ENCODE assay signal across 18 cellular contexts in the genomic region with DNA sequence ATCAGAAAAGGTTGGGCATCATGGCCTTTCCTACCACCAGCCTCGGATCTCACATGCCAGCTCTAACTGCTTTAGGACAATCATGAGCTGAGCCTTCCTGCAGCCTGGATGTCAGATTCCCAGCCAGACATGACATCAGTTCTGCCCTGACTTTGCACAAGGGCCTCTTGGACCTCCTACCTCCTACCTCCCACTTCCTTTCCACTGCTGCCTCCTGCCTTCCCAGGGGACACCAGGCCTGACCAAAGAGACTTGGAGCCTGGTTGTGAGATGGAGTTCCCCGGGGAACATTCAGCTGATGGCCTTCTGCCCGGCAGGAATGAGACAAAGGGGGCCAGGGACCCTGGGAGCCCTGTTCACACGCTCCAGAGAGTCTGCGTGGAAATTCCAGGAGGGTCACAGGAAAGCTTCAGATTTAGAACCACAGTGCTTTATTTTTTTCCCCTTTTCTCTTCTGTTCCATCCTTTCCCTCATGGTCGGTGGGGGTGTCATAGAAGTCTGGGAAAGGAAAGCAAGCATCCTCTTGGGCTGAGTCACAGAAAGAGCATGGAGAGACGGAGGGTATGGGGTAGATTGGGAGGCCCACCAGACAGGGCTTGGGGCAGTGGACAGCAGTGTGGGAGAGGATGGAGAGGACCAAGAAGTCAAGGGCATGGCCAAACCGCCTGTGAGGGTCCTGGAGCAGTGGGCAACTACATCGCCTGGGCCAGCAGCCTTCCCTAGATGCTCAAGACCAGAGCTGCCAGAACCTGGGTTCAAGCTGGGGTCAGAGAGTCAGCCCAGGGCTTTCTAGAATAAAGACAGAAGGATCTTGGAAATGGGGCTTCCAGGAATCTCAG. TPM values are rescaled to one million over a fixed set of nuclear protein-coding genes. Genes with fewer than 3 reads are reported as not detected.
A peak's percentile ranks its signal among the peaks of the same experiment; 100 is the strongest.
DNase-seq lines count a peak whose midpoint lies in the region; ATAC-seq and TF ChIP-seq lines count a peak whose summit lies in the region.
"Had no signal": no experiment of that assay in that cellular context is flagged by ENCODE, and none has a peak within 500 bp of the region (broad histone marks: within the 10 kb centered on the region; RNA-seq: fewer than 3 reads in every experiment).

No MANE protein-coding gene starts in this region.

- TF ChIP-seq POLR2A in gastroesophageal sphincter (IDR thresholded peaks at IDR 0.05) (peak; percentile 7 to 19), vagina (IDR thresholded peaks at IDR 0.05) (no peak)

- H3K36me3 Mint-ChIP-seq in nephron progenitor cell (ENCODE audit: low read depth) = no peaks in the 10 kb centered on the region

- WGBS in gastroesophageal sphincter (ENCODE audit: low coverage in 1 of 2), 2 donors = 18 to 19% methylated on average over 3 to 4 of the region's 9 CpGs

- H3K9me3 ChIP-seq in gastroesophageal sphincter = no peaks in the 10 kb centered on the region
- H3K9me3 ChIP-seq in vagina = no peaks in the 10 kb centered on the region
- H3K9me3 ChIP-seq: pancreas had no signal

- no peaks in the 10 kb centered on the region for H3K9me3 Mint-ChIP-seq in nephron progenitor cell
- H3K9me3 Mint-ChIP-seq: activated CD4-positive, alpha-beta T cell treated with anti-CD3 and anti-CD28 coated beads, Interleukin-2, amount 10 ng/mL, durations not matched to agents 24 days and 14 days; effector memory CD8-positive, alpha-beta T cell had no signal

- peaks cover 0 to 79% (median 40%) of the 10 kb centered on the region in 3 donors for H3K4me1 ChIP-seq in gastroesophageal sphincter
- H3K4me1 ChIP-seq in vagina = peaks cover 89% of the 10 kb centered on the region
- H3K4me1 ChIP-seq: pancreas had no signal

- peak overlapping the region; percentile 62 for H3K27ac Mint-ChIP-seq in nephron progenitor cell
- H3K27ac Mint-ChIP-seq: activated CD4-positive, alpha-beta T cell treated with anti-CD3 and anti-CD28 coated beads, Interleukin-2, amount 10 ng/mL, durations not matched to agents 24 days and 14 days; effector memory CD8-positive, alpha-beta T cell had no signal

- peak overlapping the region; percentile 93 to 100 (median 95) for H3K27ac ChIP-seq in gastroesophageal sphincter
- H3K27ac ChIP-seq in vagina = peak overlapping the region; percentile 84
- H3K27ac ChIP-seq: 22Rv1, SK-N-MC had no signal

- ATAC-seq in gastroesophageal sphincter (peak; percentile 21), GM18909 (IDR thresholded peaks at IDR 0.05; ENCODE audit: poor library complexity, unreplicated experiment) (no peak)
- ATAC-seq: effector memory CD8-positive, alpha-beta T cell; HCT116 had no signal

- no peak for TF ChIP-seq EP300 in gastroesophageal sphincter (IDR thresholded peaks at IDR 0.05)

- no peak for TF ChIP-seq CTCF in gastroesophageal sphincter (IDR thresholded peaks at IDR 0.05)
- TF ChIP-seq CTCF in nephron progenitor cell (IDR thresholded peaks at IDR 0.05) = no peak
- TF ChIP-seq CTCF in vagina (IDR thresholded peaks at IDR 0.05) = no peak

- no peaks in the 10 kb centered on the region for H3K27me3 Mint-ChIP-seq in nephron progenitor cell (ENCODE audit: low read depth, poor library complexity)

- DNase-seq in DMS53 (lab: John Stamatoyannopoulos, UW) (peak; percentile 13), DMS53 treated with DMSO at 0.1 percent for 48 hours (lab: John Stamatoyannopoulos, UW; ENCODE audit: unreplicated experiment) (no peak), nephron progenitor cell (no peak), vagina (ENCODE audit: extremely low spot score in 2 of 2) (no peak), DMS153 (lab: John Stamatoyannopoulos, UW) (no peak), H7 (no peak)
- DNase-seq: activated CD4-positive, alpha-beta T cell treated with anti-CD3 and anti-CD28 coated beads, Interleukin-2, amount 10 ng/mL, durations not matched to agents 24 days and 14 days; activated naive CD4-positive, alpha-beta T cell treated with Interleukin-2 at 50 U/mL for 16 hours; effector memory CD8-positive, alpha-beta T cell; GF-D8; NCI-H524; pancreas had no signal

- peaks cover 81% of the 10 kb centered on the region for H3K4me1 Mint-ChIP-seq in nephron progenitor cell
- H3K4me1 Mint-ChIP-seq: activated CD4-positive, alpha-beta T cell treated with anti-CD3 and anti-CD28 coated beads, Interleukin-2, amount 10 ng/mL, durations not matched to agents 24 days and 14 days had no signal

- H3K27me3 ChIP-seq in gastroesophageal sphincter (no peaks in the 10 kb centered on the region), vagina (no peaks in the 10 kb centered on the region), H7 (ENCODE audit: control insufficient read depth, insufficient read depth, low read length) (no peaks in the 10 kb centered on the region)
- H3K27me3 ChIP-seq: pancreas had no signal

- H3K36me3 ChIP-seq in gastroesophageal sphincter (peaks cover 5 to 100% of the 10 kb centered on the region in 2 donors), vagina (peaks cover 6 to 16% of the 10 kb centered on the region in 2 donors), H7 (replicated peaks; ENCODE audit: control insufficient read depth, insufficient read depth, low read length) (no peaks in the 10 kb centered on the region)
- H3K36me3 ChIP-seq: pancreas had no signal

- peak overlapping the region; percentile 74 to 84 for H3K4me3 ChIP-seq in gastroesophageal sphincter
- peak overlapping the region; percentile 46 to 57 for H3K4me3 ChIP-seq in vagina
- H3K4me3 ChIP-seq in H7 (ENCODE audit: insufficient read depth, low read depth, low read length) = no peak overlapping the region
- H3K4me3 ChIP-seq: pancreas, SK-N-MC had no signal

- intact Hi-C loops in vagina (cut with DNase I) = no loop called here

- no peak overlapping the region for H3K4me3 Mint-ChIP-seq in nephron progenitor cell
- H3K4me3 Mint-ChIP-seq: activated CD4-positive, alpha-beta T cell treated with anti-CD3 and anti-CD28 coated beads, Interleukin-2, amount 10 ng/mL, durations not matched to agents 24 days and 14 days; effector memory CD8-positive, alpha-beta T cell had no signal

RNA-seq across cellular contexts. Expression of a gene that starts 35.5 kb away (rescaled TPM):
- total RNA-seq in gastroesophageal sphincter = 1 to 10 TPM; 2.3 to 7.2 (median 4.0) TPM
- 2.7 TPM for total RNA-seq in vagina
- not detected in 2 replicates for total RNA-seq in H7 (2014; rRNA removed; shearing (Covaris generic))
- total RNA-seq: activated CD4-positive, alpha-beta T cell treated with anti-CD3 and anti-CD28 coated beads, Interleukin-2, amount 10 ng/mL, durations not matched to agents 24 days and 14 days; pancreas; temporal lobe had no signal

RNA-seq across cellular contexts. Expression of a gene that starts 56.8 kb away (rescaled TPM):
- 1 to 10 TPM; 2.5 to 4.7 (median 3.8) TPM for total RNA-seq in gastroesophageal sphincter
- total RNA-seq in vagina = 6.4 TPM
- 6.5 and 9.4 TPM in 2 replicates for total RNA-seq in H7 (2014; rRNA removed; shearing (Covaris generic))

Comparison
In these comparisons a context has a peak if more than half of its experiments do, and no peak if none do; other contexts are left out.
1. POLR2A ChIP-seq: peak in gastroesophageal sphincter (2 of 2); none in vagina (0 of 2).